Comparison of ENCODE assay signal across 18 cellular contexts in the genomic region with DNA sequence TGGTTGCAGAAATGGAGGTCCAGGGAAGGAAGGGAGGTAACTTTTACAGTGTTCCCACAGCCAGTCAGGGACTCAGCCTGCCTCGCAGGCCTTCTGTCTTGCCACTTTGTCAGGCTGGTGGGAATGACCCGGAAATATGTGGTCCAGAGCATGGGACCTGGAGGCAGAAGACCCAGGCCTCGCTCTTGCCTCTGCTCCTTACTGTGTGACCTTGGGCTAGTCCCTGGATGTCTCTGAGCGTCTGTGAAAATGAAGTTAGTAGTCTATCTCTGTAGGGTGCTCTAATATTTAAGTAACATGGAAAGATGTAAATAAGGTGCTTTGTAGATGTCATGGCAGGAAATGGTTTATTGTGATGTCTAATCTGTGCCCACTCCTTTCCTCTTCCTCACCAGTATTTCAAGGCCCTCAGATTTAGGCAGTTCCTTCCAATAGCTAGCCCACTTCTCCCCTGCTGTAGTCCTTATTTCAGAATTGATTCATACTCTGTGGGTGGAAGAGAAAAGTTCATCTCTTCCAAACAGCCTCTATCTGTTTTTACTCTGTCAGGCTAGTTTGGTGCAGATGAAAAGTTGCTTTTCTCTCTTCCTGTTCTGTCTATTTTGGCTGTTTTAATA. TPM values are rescaled to one million over a fixed set of nuclear protein-coding genes. Genes with fewer than 3 reads are reported as not detected.
DNase-seq lines count a peak whose midpoint lies in the region; ATAC-seq lines count a peak whose summit lies in the region.
"Had no signal": no experiment of that assay in that cellular context is flagged by ENCODE, and none has a peak within 500 bp of the region (broad histone marks: within the 10 kb centered on the region; RNA-seq: fewer than 3 reads in every experiment).

No MANE protein-coding gene starts in this region.

- peaks cover 16% of the 10 kb centered on the region for H3K4me1 Mint-ChIP-seq in activated T-cell treated with anti-CD3 and anti-CD28 coated beads, Interleukin-2, amount 50 U/mL, for 72 hours (ENCODE audit: low read depth)
- no peaks in the 10 kb centered on the region for H3K4me1 Mint-ChIP-seq in activated T-helper 17 cell treated with anti-CD3 and anti-CD28 coated beads, Interleukin-2, amount 50 U/mL, for 72 hours

- peak overlapping the region; percentile 73 for H2BK15ac ChIP-seq in mesenchymal stem cell (ENCODE audit: low read depth, poor library complexity, severe bottlenecking)

- H2AK5ac ChIP-seq in mesenchymal stem cell (ENCODE audit: low read length, severe bottlenecking), result peak overlapping the region; percentile 92

- no peak overlapping the region for H4K8ac ChIP-seq in mesenchymal stem cell (ENCODE audit: low read length)

- H3K9me3 Mint-ChIP-seq in activated T-cell treated with anti-CD3 and anti-CD28 coated beads, Interleukin-2, amount 50 U/mL, for 72 hours, result no peaks in the 10 kb centered on the region
- no peaks in the 10 kb centered on the region for H3K9me3 Mint-ChIP-seq in activated T-helper 17 cell treated with anti-CD3 and anti-CD28 coated beads, Interleukin-2, amount 50 U/mL, for 72 hours
- H3K9me3 Mint-ChIP-seq: H9; natural killer cell treated with Interleukin-12 subunit alpha and Interleukin-12 subunit beta and Interleukin-15 and Interleukin-18, amount 100 ng/mL, for 72 hours; type B pancreatic cell had no signal

- H2AFZ ChIP-seq in mesenchymal stem cell (ENCODE audit: low read depth, low read length), result no peak overlapping the region

- no peak overlapping the region for H3K27ac Mint-ChIP-seq in activated T-cell treated with anti-CD3 and anti-CD28 coated beads, Interleukin-2, amount 50 U/mL, for 72 hours
- peak overlapping the region; percentile 54 for H3K27ac Mint-ChIP-seq in activated T-helper 17 cell treated with anti-CD3 and anti-CD28 coated beads, Interleukin-2, amount 50 U/mL, for 72 hours
- H3K27ac Mint-ChIP-seq: H9; natural killer cell treated with Interleukin-12 subunit alpha and Interleukin-12 subunit beta and Interleukin-15 and Interleukin-18, amount 100 ng/mL, for 72 hours; type B pancreatic cell had no signal

- H3K4me3 Mint-ChIP-seq in activated T-cell treated with anti-CD3 and anti-CD28 coated beads, Interleukin-2, amount 50 U/mL, for 72 hours, result peak overlapping the region in 1 of 2 donors; percentile 29
- peak overlapping the region; percentile 3 for H3K4me3 Mint-ChIP-seq in activated T-helper 17 cell treated with anti-CD3 and anti-CD28 coated beads, Interleukin-2, amount 50 U/mL, for 72 hours
- H3K4me3 Mint-ChIP-seq: H9; natural killer cell treated with Interleukin-12 subunit alpha and Interleukin-12 subunit beta and Interleukin-15 and Interleukin-18, amount 100 ng/mL, for 72 hours; type B pancreatic cell had no signal

- H3K4me1 ChIP-seq in mesenchymal stem cell (ENCODE audit: control insufficient read depth, insufficient read depth, low read depth, low read length) (peaks cover 64% of the 10 kb centered on the region), urinary bladder (ENCODE audit: insufficient read depth) (no peaks in the 10 kb centered on the region)
- H3K4me1 ChIP-seq: Peyer's patch had no signal

- H2BK120ac ChIP-seq in mesenchymal stem cell (ENCODE audit: low read depth, low read length), result peak overlapping the region; percentile 25

- peak; percentile 50 to 59 for ATAC-seq in activated T-cell treated with anti-CD3 and anti-CD28 coated beads, Interleukin-2, amount 50 U/mL, for 72 hours (replicated peaks in 1 of 2)
- ATAC-seq in activated T-helper 17 cell treated with anti-CD3 and anti-CD28 coated beads, Interleukin-2, amount 50 U/mL, for 72 hours (replicated peaks), result peak; percentile 77
- no peak for ATAC-seq in HG02798 (IDR thresholded peaks at IDR 0.05; ENCODE audit: poor library complexity, unreplicated experiment)
- ATAC-seq: esophagus mucosa; natural killer cell treated with Interleukin-12 subunit alpha and Interleukin-12 subunit beta and Interleukin-15 and Interleukin-18, amount 100 ng/mL, for 72 hours; psoas muscle had no signal

- peak overlapping the region in 1 of 2 experiments; percentile 71 for H3K4ac ChIP-seq in mesenchymal stem cell (ENCODE audit: low read depth in 1 of 2, low read length in 2 of 2)

- H3K9me3 ChIP-seq in mesenchymal stem cell (ENCODE audit: control insufficient read depth, low read length), result no peaks in the 10 kb centered on the region
- H3K9me3 ChIP-seq: Peyer's patch, psoas muscle had no signal

- WGBS in mesenchymal stem cell, result 90% methylated on average over 4 of the region's 4 CpGs
- WGBS in urinary bladder, result 88% methylated on average over 4 of the region's 4 CpGs

- no peak overlapping the region for H2BK5ac ChIP-seq in mesenchymal stem cell (ENCODE audit: low read depth, low read length, poor library complexity, severe bottlenecking)

- H3K18ac ChIP-seq in mesenchymal stem cell (ENCODE audit: low read depth in 1 of 2, low read length in 2 of 2), result peak overlapping the region in 1 of 2 experiments; percentile 46

- H3K14ac ChIP-seq in mesenchymal stem cell (ENCODE audit: low read length in 2 of 2), result peak overlapping the region in 1 of 2 experiments; percentile 26

- H3K27ac ChIP-seq in mesenchymal stem cell (ENCODE audit: low read length, poor library complexity, severe bottlenecking) (peak overlapping the region; percentile 17), urinary bladder (ENCODE audit: low read depth) (peak overlapping the region; percentile 38)
- H3K27ac ChIP-seq: KMS-11, Peyer's patch, psoas muscle had no signal

- peak overlapping the region; percentile 67 for H3K9ac ChIP-seq in mesenchymal stem cell (ENCODE audit: low read length)
- H3K9ac ChIP-seq: KMS-11 had no signal

- H4K91ac ChIP-seq in mesenchymal stem cell (ENCODE audit: low read length), result no peak overlapping the region

- H3K27me3 Mint-ChIP-seq in activated T-cell treated with anti-CD3 and anti-CD28 coated beads, Interleukin-2, amount 50 U/mL, for 72 hours (ENCODE audit: low read depth), result peaks cover 13% of the 10 kb centered on the region
- peaks cover 5% of the 10 kb centered on the region for H3K27me3 Mint-ChIP-seq in activated T-helper 17 cell treated with anti-CD3 and anti-CD28 coated beads, Interleukin-2, amount 50 U/mL, for 72 hours

- no peak overlapping the region for H3K4me2 ChIP-seq in mesenchymal stem cell (ENCODE audit: low read length, poor library complexity, severe bottlenecking)
- H3K4me2 ChIP-seq: KMS-11, smooth muscle cell had no signal

- H3K79me1 ChIP-seq in mesenchymal stem cell (replicated peaks; ENCODE audit: low read length, poor library complexity, severe bottlenecking), result peaks cover 15% of the 10 kb centered on the region

- H3K4me3 ChIP-seq in mesenchymal stem cell (ENCODE audit: insufficient read depth in 1 of 2, low read depth in 1 of 2, low read length in 2 of 2), result no peak overlapping the region
- H3K4me3 ChIP-seq in urinary bladder (ENCODE audit: low read depth, low read length), result no peak overlapping the region
- H3K4me3 ChIP-seq: Peyer's patch, psoas muscle, smooth muscle cell had no signal

- H3K23ac ChIP-seq in mesenchymal stem cell (ENCODE audit: low read length in 2 of 2), result no peak overlapping the region

- H3K36me3 Mint-ChIP-seq in activated T-cell treated with anti-CD3 and anti-CD28 coated beads, Interleukin-2, amount 50 U/mL, for 72 hours (ENCODE audit: insufficient read depth in 2 of 2), result no peaks in the 10 kb centered on the region
- no peaks in the 10 kb centered on the region for H3K36me3 Mint-ChIP-seq in activated T-helper 17 cell treated with anti-CD3 and anti-CD28 coated beads, Interleukin-2, amount 50 U/mL, for 72 hours (ENCODE audit: low read depth)
- H3K36me3 Mint-ChIP-seq: natural killer cell treated with Interleukin-12 subunit alpha and Interleukin-12 subunit beta and Interleukin-15 and Interleukin-18, amount 100 ng/mL, for 72 hours; type B pancreatic cell had no signal

- no peak for DNase-seq in activated T-cell treated with anti-CD3 and anti-CD28 coated beads, Interleukin-2, amount 50 U/mL, for 72 hours
- no peak for DNase-seq in activated T-cell treated with anti-CD3 and anti-CD28 coated beads, Interleukin-2, amount 50 U/mL, for 1 hour
- no peak for DNase-seq in mesenchymal stem cell
- no peak for DNase-seq in Kasumi-1 (lab: John Stamatoyannopoulos, UW)
- no peak for DNase-seq in NCI-H1694 (lab: John Stamatoyannopoulos, UW)
- DNase-seq: H9, NCI-H1105, NCI-H2171, psoas muscle had no signal

- H3K27me3 ChIP-seq in mesenchymal stem cell (ENCODE audit: control insufficient read depth in 1 of 2, insufficient read depth in 1 of 2, low read length in 2 of 2), result no peaks in the 10 kb centered on the region
- H3K27me3 ChIP-seq: Peyer's patch had no signal

- peak overlapping the region in 1 of 2 experiments; percentile 70 for H2BK12ac ChIP-seq in mesenchymal stem cell (ENCODE audit: low read length in 2 of 2)

- peaks cover 0 to 13% of the 10 kb centered on the region in 2 experiments for H3K36me3 ChIP-seq in mesenchymal stem cell (ENCODE audit: control insufficient read depth in 1 of 2, insufficient read depth in 2 of 2, low read depth in 1 of 2, low read length in 2 of 2)
- no peaks in the 10 kb centered on the region for H3K36me3 ChIP-seq in urinary bladder (ENCODE audit: insufficient read depth)
- H3K36me3 ChIP-seq: Peyer's patch had no signal

RNA-seq across cellular contexts. Expression of a gene that starts 9.1 kb away (rescaled TPM):
- total RNA-seq in activated T-cell treated with anti-CD3 and anti-CD28 coated beads, Interleukin-2, amount 50 U/mL, for 72 hours, result under 1 TPM in 1 of 2 donors, not detected in 1; 0.07 TPM
- total RNA-seq in activated T-helper 17 cell treated with anti-CD3 and anti-CD28 coated beads, Interleukin-2, amount 50 U/mL, for 72 hours, result under 1 TPM in 1 of 2 donors, not detected in 1; 0.26 TPM
- 6.0 TPM for polyA plus RNA-seq in mesenchymal stem cell (2013, experiment 1 of 2)
- polyA plus RNA-seq in mesenchymal stem cell (2013, experiment 2 of 2), result 6.3 TPM
- 4.2 TPM for total RNA-seq in urinary bladder
- polyA plus RNA-seq in urinary bladder, result 6.4 TPM
- total RNA-seq: natural killer cell treated with Interleukin-12 subunit alpha and Interleukin-12 subunit beta and Interleukin-15 and Interleukin-18, amount 100 ng/mL, for 72 hours had no signal
